Comparison of ENCODE assay signal across 1 cellular context in the genomic region with DNA sequence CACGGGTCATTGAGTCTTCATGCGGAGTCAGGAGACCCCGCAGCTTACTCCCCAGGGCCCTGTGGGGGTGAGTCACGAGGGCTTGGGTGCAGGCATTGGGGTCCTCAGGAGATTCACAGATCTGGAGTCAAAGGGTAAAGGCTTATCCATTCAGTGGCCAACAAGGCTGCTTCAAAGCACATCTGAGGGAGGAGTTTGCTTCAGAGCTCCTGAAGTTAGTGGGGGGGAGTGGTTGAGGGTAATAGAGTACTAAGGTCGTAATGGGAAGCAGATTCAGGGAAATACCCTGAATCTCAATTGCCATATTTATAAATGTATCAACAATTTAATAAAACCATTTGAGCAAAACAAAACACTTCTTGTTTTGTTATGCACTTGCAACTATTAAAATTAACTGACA.
TF ChIP-seq lines count a peak whose summit lies in the region.

No MANE protein-coding gene starts in this region.

TF ChIP-seq in WTC11, 78 proteins besides CTCF, POLR2A, EP300 and RAD21 (continued from another document):
- TF ChIP-seq, protein P1, sequence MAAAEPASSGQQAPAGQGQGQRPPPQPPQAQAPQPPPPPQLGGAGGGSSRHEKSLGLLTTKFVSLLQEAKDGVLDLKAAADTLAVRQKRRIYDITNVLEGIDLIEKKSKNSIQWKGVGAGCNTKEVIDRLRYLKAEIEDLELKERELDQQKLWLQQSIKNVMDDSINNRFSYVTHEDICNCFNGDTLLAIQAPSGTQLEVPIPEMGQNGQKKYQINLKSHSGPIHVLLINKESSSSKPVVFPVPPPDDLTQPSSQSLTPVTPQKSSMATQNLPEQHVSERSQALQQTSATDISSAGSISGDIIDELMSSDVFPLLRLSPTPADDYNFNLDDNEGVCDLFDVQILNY (CRISPR knock-in tag; IDR thresholded peaks at IDR 0.05) = no peak
- TF ChIP-seq ZNF121 (CRISPR knock-in tag; IDR thresholded peaks at IDR 0.05) (no peak), PRRX2 (CRISPR knock-in tag; IDR thresholded peaks at IDR 0.05) (no peak), IRF1 (CRISPR knock-in tag; IDR thresholded peaks at IDR 0.05) (no peak), AR (CRISPR knock-in tag; IDR thresholded peaks at IDR 0.05) (no peak), ETV6 (CRISPR knock-in tag; IDR thresholded peaks at IDR 0.05) (no peak), SP1 (CRISPR knock-in tag; conservative IDR thresholded peaks at IDR 0.05) (no peak), HMGXB4 (CRISPR knock-in tag; IDR thresholded peaks at IDR 0.05) (no peak), ZNF396 (CRISPR knock-in tag; IDR thresholded peaks at IDR 0.05; ENCODE audit: borderline replicate concordance) (no peak)
- TF ChIP-seq, protein P2, sequence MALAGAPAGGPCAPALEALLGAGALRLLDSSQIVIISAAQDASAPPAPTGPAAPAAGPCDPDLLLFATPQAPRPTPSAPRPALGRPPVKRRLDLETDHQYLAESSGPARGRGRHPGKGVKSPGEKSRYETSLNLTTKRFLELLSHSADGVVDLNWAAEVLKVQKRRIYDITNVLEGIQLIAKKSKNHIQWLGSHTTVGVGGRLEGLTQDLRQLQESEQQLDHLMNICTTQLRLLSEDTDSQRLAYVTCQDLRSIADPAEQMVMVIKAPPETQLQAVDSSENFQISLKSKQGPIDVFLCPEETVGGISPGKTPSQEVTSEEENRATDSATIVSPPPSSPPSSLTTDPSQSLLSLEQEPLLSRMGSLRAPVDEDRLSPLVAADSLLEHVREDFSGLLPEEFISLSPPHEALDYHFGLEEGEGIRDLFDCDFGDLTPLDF (CRISPR knock-in tag; IDR thresholded peaks at IDR 0.05) = no peak
- TF ChIP-seq, protein P3, sequence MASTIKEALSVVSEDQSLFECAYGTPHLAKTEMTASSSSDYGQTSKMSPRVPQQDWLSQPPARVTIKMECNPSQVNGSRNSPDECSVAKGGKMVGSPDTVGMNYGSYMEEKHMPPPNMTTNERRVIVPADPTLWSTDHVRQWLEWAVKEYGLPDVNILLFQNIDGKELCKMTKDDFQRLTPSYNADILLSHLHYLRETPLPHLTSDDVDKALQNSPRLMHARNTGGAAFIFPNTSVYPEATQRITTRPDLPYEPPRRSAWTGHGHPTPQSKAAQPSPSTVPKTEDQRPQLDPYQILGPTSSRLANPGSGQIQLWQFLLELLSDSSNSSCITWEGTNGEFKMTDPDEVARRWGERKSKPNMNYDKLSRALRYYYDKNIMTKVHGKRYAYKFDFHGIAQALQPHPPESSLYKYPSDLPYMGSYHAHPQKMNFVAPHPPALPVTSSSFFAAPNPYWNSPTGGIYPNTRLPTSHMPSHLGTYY (CRISPR knock-in tag; IDR thresholded peaks at IDR 0.05) = no peak
